ENCODE assay signal across 23 cellular contexts in genomic region chr16:65884018-65884417, GRCh38.
A peak's percentile ranks its signal among the peaks of the same experiment; 100 is the strongest.
DNase-seq lines count a peak whose midpoint lies in the region; ATAC-seq, FAIRE-seq and TF ChIP-seq lines count a peak whose summit lies in the region.
"Had no signal": no experiment of that assay in that cellular context is flagged by ENCODE, and none has a peak within 500 bp of the region (broad histone marks: within the 10 kb centered on the region; RNA-seq: fewer than 3 reads in every experiment).

No MANE protein-coding gene starts in this region.

- no peaks in the 10 kb centered on the region for H3K9me3 Mint-ChIP-seq in stimulated activated memory B cell treated with anti-CD40 and anti-IgM and Interleukin-4, amounts not matched to agents 10 μg/mL and 1 μg/mL and 100 μg/mL, for 72 hours
- H3K9me3 Mint-ChIP-seq: activated T-helper 1 cell treated with anti-CD3 and anti-CD28 coated beads, Interleukin-12 subunit alpha, Interleukin-12 subunit beta, Interleukin-2, Interleukin-4 antibody, amounts not matched to agents 30 ng/mL and 10 ng/mL and 1 ng/mL, durations not matched to agents 14 hours and 24 hours and 36 hours had no signal

- DNase-seq in GM23248 (peak; percentile 18), MG63 (peak; percentile 56), endothelial cell of umbilical vein (ENCODE audit: low read depth, low spot score) (no peak), smooth muscle cell (lab: John Stamatoyannopoulos, UW; ENCODE audit: unreplicated experiment) (no peak), NCI-H1092 treated with DMSO at 0.1 percent for 48 hours (lab: John Stamatoyannopoulos, UW) (no peak), middle frontal gyrus (ENCODE audit: extremely low spot score, low spot score) (no peak)
- DNase-seq: activated CD4-positive, alpha-beta T cell treated with anti-CD3 and anti-CD28 coated beads for 4 hours; AML-193; aorta; DMS79 treated with DMSO at 0.1 percent for 48 hours; effector CD8-positive, alpha-beta T cell; head of caudate nucleus; left ventricle myocardium inferior; NCI-H1105; NCI-H446 treated with DMSO at 0.1 percent for 48 hours; RPMI8226; stimulated activated CD4-positive, alpha-beta T cell treated with anti-CD3 and anti-CD28 coated beads, Interleukin-2, amount 100 ng/mL, for 24 hours; stimulated activated naive CD4-positive, alpha-beta T cell; SW 1271 had no signal

- no peaks in the 10 kb centered on the region for H3K36me3 Mint-ChIP-seq in stimulated activated memory B cell treated with anti-CD40 and anti-IgM and Interleukin-4, amounts not matched to agents 10 μg/mL and 1 μg/mL and 100 μg/mL, for 72 hours
- H3K36me3 Mint-ChIP-seq: activated naive CD4-positive, alpha-beta T cell treated with anti-CD3 and anti-CD28 coated beads, Interleukin-2, amount 50 U/mL, for 24 hours had no signal

- intact Hi-C loops in endothelial cell of umbilical vein (cut with micrococcal nuclease): no loop called here

- dilution Hi-C loops in endothelial cell of umbilical vein (cut with MboI; ENCODE audit: extremely low pct_ligation_motif_present, low sequenced_read_pairs): no loop called here

- H3K9ac ChIP-seq in GM23248 (no peak overlapping the region), endothelial cell of umbilical vein (replicated peaks; ENCODE audit: extremely low read depth, insufficient read depth, low read length) (no peak overlapping the region), smooth muscle cell (ENCODE audit: low read depth) (no peak overlapping the region)

- H3K27ac Mint-ChIP-seq in stimulated activated memory B cell treated with anti-CD40 and anti-IgM and Interleukin-4, amounts not matched to agents 10 μg/mL and 1 μg/mL and 100 μg/mL, for 72 hours: no peak overlapping the region
- H3K27ac Mint-ChIP-seq: activated T-helper 1 cell treated with anti-CD3 and anti-CD28 coated beads, Interleukin-12 subunit alpha, Interleukin-12 subunit beta, Interleukin-2, Interleukin-4 antibody, amounts not matched to agents 30 ng/mL and 10 ng/mL and 1 ng/mL, durations not matched to agents 14 hours and 24 hours and 36 hours had no signal

- H4K20me1 ChIP-seq in GM23248 (ENCODE audit: insufficient read depth): no peaks in the 10 kb centered on the region
- H4K20me1 ChIP-seq in endothelial cell of umbilical vein (replicated peaks; ENCODE audit: control insufficient read depth, extremely low read depth, insufficient read depth, low read length): no peaks in the 10 kb centered on the region
- H4K20me1 ChIP-seq in smooth muscle cell (ENCODE audit: low read depth): no peaks in the 10 kb centered on the region

- no peak for FAIRE-seq in endothelial cell of umbilical vein (lab: Jason Lieb, UNC)

- no TSS peak for BruUV-seq in endothelial cell of umbilical vein (replicated peaks; lab: Mats Ljungman, UMichigan)

- POLR2A ChIA-PET in endothelial cell of umbilical vein (lab: Charles Lee): no interaction called here

- CTCF ChIA-PET in endothelial cell of umbilical vein (lab: Charles Lee): no interaction called here

- H3K27me3 ChIP-seq in GM23248 (replicated peaks; ENCODE audit: insufficient read depth) (no peaks in the 10 kb centered on the region), MG63 (no peaks in the 10 kb centered on the region), endothelial cell of umbilical vein (ENCODE audit: control insufficient read depth in 2 of 2, insufficient read depth in 2 of 2, low read length in 2 of 2) (no peaks in the 10 kb centered on the region), smooth muscle cell (ENCODE audit: low read depth) (no peaks in the 10 kb centered on the region)

- H3K79me2 ChIP-seq in GM23248 (ENCODE audit: insufficient read depth) (no peaks in the 10 kb centered on the region), endothelial cell of umbilical vein (ENCODE audit: control insufficient read depth, insufficient read depth, low read length) (no peaks in the 10 kb centered on the region), smooth muscle cell (ENCODE audit: low read depth) (no peaks in the 10 kb centered on the region)

- in situ Hi-C loops in GM23248 (cut with MboI): no loop called here

- no peaks in the 10 kb centered on the region for H3K4me1 ChIP-seq in GM23248 (ENCODE audit: insufficient read depth)
- no peaks in the 10 kb centered on the region for H3K4me1 ChIP-seq in endothelial cell of umbilical vein (ENCODE audit: control insufficient read depth, extremely low read depth, insufficient read depth, low read length)
- H3K4me1 ChIP-seq in smooth muscle cell (ENCODE audit: low read depth): no peaks in the 10 kb centered on the region
- H3K4me1 ChIP-seq: left ventricle myocardium inferior had no signal

- 73 to 79% methylated on average over 4 of the region's 4 CpGs for WGBS in GM23248 (ENCODE audit: low coverage in 1 of 2, low lambda C conversion rate in 2 of 2, missing lambda C conversion rate in 2 of 2), 2 experiments
- whole genome bisulfite sequencing in smooth muscle cell (ENCODE audit: low lambda C conversion rate): 46% methylated on average over 4 of the region's 4 CpGs

- H3F3A ChIP-seq in GM23248 (ENCODE audit: insufficient read depth) (no peaks in the 10 kb centered on the region), smooth muscle cell (ENCODE audit: low read depth) (no peaks in the 10 kb centered on the region)

- TF ChIP-seq CTCF in endothelial cell of umbilical vein (IDR thresholded peaks at IDR 0.05; ENCODE audit: extremely low read depth in 1 of 2, insufficient read depth in 1 of 2, low read depth in 1 of 2, low read length in 2 of 2) (no peak), smooth muscle cell (IDR thresholded peaks at IDR 0.05; ENCODE audit: borderline replicate concordance, insufficient read depth, poor library complexity, severe bottlenecking) (no peak)

- H2AFZ ChIP-seq in GM23248 (no peak overlapping the region), endothelial cell of umbilical vein (ENCODE audit: low read depth, low read length) (no peak overlapping the region), smooth muscle cell (ENCODE audit: low read depth) (peak overlapping the region; percentile 47)

- ATAC-seq in stimulated activated memory B cell treated with anti-CD40 and anti-IgM and Interleukin-4, amounts not matched to agents 10 μg/mL and 1 μg/mL and 100 μg/mL, for 72 hours: no peak

- no peaks in the 10 kb centered on the region for H3K27me3 Mint-ChIP-seq in stimulated activated memory B cell treated with anti-CD40 and anti-IgM and Interleukin-4, amounts not matched to agents 10 μg/mL and 1 μg/mL and 100 μg/mL, for 72 hours
- H3K27me3 Mint-ChIP-seq: activated naive CD4-positive, alpha-beta T cell treated with anti-CD3 and anti-CD28 coated beads, Interleukin-2, amount 50 U/mL, for 24 hours had no signal

- TF ChIP-seq POLR2A in endothelial cell of umbilical vein (IDR thresholded peaks at IDR 0.05; ENCODE audit: low read depth, low read length): no peak

- H3K9me3 ChIP-seq in GM23248 (ENCODE audit: low read depth) (no peaks in the 10 kb centered on the region), MG63 (no peaks in the 10 kb centered on the region), endothelial cell of umbilical vein (replicated peaks; ENCODE audit: control insufficient read depth, insufficient read depth, low read length) (no peaks in the 10 kb centered on the region), smooth muscle cell (replicated peaks; ENCODE audit: low read depth) (no peaks in the 10 kb centered on the region)
- H3K9me3 ChIP-seq: left ventricle myocardium inferior had no signal

- H3K4me2 ChIP-seq in GM23248 (ENCODE audit: unreplicated experiment) (no peak overlapping the region), endothelial cell of umbilical vein (ENCODE audit: insufficient read depth, low read length) (no peak overlapping the region), smooth muscle cell (peak overlapping the region; percentile 37)

- H3K4me3 Mint-ChIP-seq in stimulated activated memory B cell treated with anti-CD40 and anti-IgM and Interleukin-4, amounts not matched to agents 10 μg/mL and 1 μg/mL and 100 μg/mL, for 72 hours: no peak overlapping the region
- H3K4me3 Mint-ChIP-seq: activated naive CD4-positive, alpha-beta T cell treated with anti-CD3 and anti-CD28 coated beads, Interleukin-2, amount 50 U/mL, for 24 hours; activated T-helper 1 cell treated with anti-CD3 and anti-CD28 coated beads, Interleukin-12 subunit alpha, Interleukin-12 subunit beta, Interleukin-2, Interleukin-4 antibody, amounts not matched to agents 30 ng/mL and 10 ng/mL and 1 ng/mL, durations not matched to agents 14 hours and 24 hours and 36 hours; neural crest cell had no signal

- H3K9me2 ChIP-seq in GM23248 (ENCODE audit: insufficient read depth): no peaks in the 10 kb centered on the region

- H3K9me1 ChIP-seq in endothelial cell of umbilical vein (replicated peaks; ENCODE audit: control insufficient read depth, extremely low read depth, insufficient read depth, low read length): no peaks in the 10 kb centered on the region

- H3K4me3 ChIP-seq in GM23248 (no peak overlapping the region), MG63 (no peak overlapping the region), endothelial cell of umbilical vein (replicated peaks in 1 of 3; ENCODE audit: insufficient read depth in 1 of 3, low read depth in 1 of 3, low read length in 3 of 3) (no peak overlapping the region), smooth muscle cell (no peak overlapping the region)
- H3K4me3 ChIP-seq: left ventricle myocardium inferior had no signal

- no peaks in the 10 kb centered on the region for H3K4me1 Mint-ChIP-seq in stimulated activated memory B cell treated with anti-CD40 and anti-IgM and Interleukin-4, amounts not matched to agents 10 μg/mL and 1 μg/mL and 100 μg/mL, for 72 hours
- H3K4me1 Mint-ChIP-seq: activated naive CD4-positive, alpha-beta T cell treated with anti-CD3 and anti-CD28 coated beads, Interleukin-2, amount 50 U/mL, for 24 hours had no signal

- no peaks in the 10 kb centered on the region for H3K36me3 ChIP-seq in GM23248 (ENCODE audit: low read depth)
- H3K36me3 ChIP-seq in MG63: no peaks in the 10 kb centered on the region
- H3K36me3 ChIP-seq in endothelial cell of umbilical vein (ENCODE audit: control insufficient read depth in 2 of 2, extremely low read depth in 1 of 2, insufficient read depth in 2 of 2, low read length in 2 of 2): no peaks in the 10 kb centered on the region
- no peaks in the 10 kb centered on the region for H3K36me3 ChIP-seq in smooth muscle cell (ENCODE audit: low read depth)
- H3K36me3 ChIP-seq: left ventricle myocardium inferior had no signal

- H3K27ac ChIP-seq in GM23248: no peak overlapping the region
- H3K27ac ChIP-seq in endothelial cell of umbilical vein (ENCODE audit: insufficient read depth, low read depth, low read length): no peak overlapping the region
- H3K27ac ChIP-seq in smooth muscle cell (ENCODE audit: low read depth): peak overlapping the region; percentile 65
- H3K27ac ChIP-seq: left ventricle myocardium inferior had no signal

TF ChIP-seq in endothelial cell of umbilical vein, 7 proteins besides CTCF, POLR2A, EP300 and RAD21:
- TF ChIP-seq JUN (IDR thresholded peaks at IDR 0.05; ENCODE audit: borderline replicate concordance, insufficient read depth, insufficient read length, low read depth): peak; percentile 36
- TF ChIP-seq GATA2 (IDR thresholded peaks at IDR 0.05; ENCODE audit: insufficient read depth, insufficient read length, low read depth, low read length): no peak
TF ChIP-seq in endothelial cell of umbilical vein: peak in this region for 1.

Comparison
In these comparisons a context has a peak if more than half of its experiments do, and no peak if none do; other contexts are left out.
1. DNase-seq: peak in GM23248 (single experiment) and MG63 (single experiment); none in endothelial cell of umbilical vein (single experiment), smooth muscle cell (single experiment), NCI-H1092 treated with DMSO at 0.1 percent for 48 hours (single experiment) and middle frontal gyrus (single experiment).